21 cellular contexts compared by ENCODE assay signal in genomic region chr6:170376386-170377084, GRCh38.
DNase-seq lines count a peak whose midpoint lies in the region; ATAC-seq and TF ChIP-seq lines count a peak whose summit lies in the region.
"Had no signal": no experiment of that assay in that cellular context is flagged by ENCODE, and none has a peak within 500 bp of the region (broad histone marks: within the 10 kb centered on the region; RNA-seq: fewer than 3 reads in every experiment).

No MANE protein-coding gene starts in this region.

- H3K4me1 Mint-ChIP-seq in activated naive CD8-positive, alpha-beta T cell treated with anti-CD3 and anti-CD28 coated beads, Interleukin-2, amount 10 ng/mL, durations not matched to agents 7 days and 5 days, result peaks cover 31% of the 10 kb centered on the region
- peaks cover 1% of the 10 kb centered on the region for H3K4me1 Mint-ChIP-seq in neural crest cell

- H3K4me3 Mint-ChIP-seq in activated naive CD8-positive, alpha-beta T cell treated with anti-CD3 and anti-CD28 coated beads, Interleukin-2, amount 10 ng/mL, durations not matched to agents 7 days and 5 days, result no peak overlapping the region
- no peak overlapping the region for H3K4me3 Mint-ChIP-seq in neural crest cell
- H3K4me3 Mint-ChIP-seq: nephron; stimulated activated effector memory CD8-positive, alpha-beta T cell treated with anti-CD3 and anti-CD28 coated beads, Interleukin-12 subunit alpha, Interleukin-12 subunit beta, amount 100 ng/mL, for 72 hours had no signal

- POLR2A ChIA-PET in activated naive CD8-positive, alpha-beta T cell treated with anti-CD3 and anti-CD28 coated beads, Interleukin-2, amount 10 ng/mL, durations not matched to agents 7 days and 5 days (lab: Charles Lee), result no interaction called here

- no peaks in the 10 kb centered on the region for H3K27me3 Mint-ChIP-seq in activated naive CD8-positive, alpha-beta T cell treated with anti-CD3 and anti-CD28 coated beads, Interleukin-2, amount 10 ng/mL, durations not matched to agents 7 days and 5 days
- no peaks in the 10 kb centered on the region for H3K27me3 Mint-ChIP-seq in neural crest cell (ENCODE audit: low read depth)

- in situ Hi-C loops in G401 (cut with HindIII; ENCODE audit: low sequenced_read_pairs), result no loop called here

- peak overlapping the region; percentile 44 for H3K27ac Mint-ChIP-seq in activated naive CD8-positive, alpha-beta T cell treated with anti-CD3 and anti-CD28 coated beads, Interleukin-2, amount 10 ng/mL, durations not matched to agents 7 days and 5 days
- H3K27ac Mint-ChIP-seq in neural crest cell (ENCODE audit: unreplicated experiment), result peak overlapping the region; percentile 45
- H3K27ac Mint-ChIP-seq: nephron; stimulated activated effector memory CD8-positive, alpha-beta T cell treated with anti-CD3 and anti-CD28 coated beads, Interleukin-12 subunit alpha, Interleukin-12 subunit beta, amount 100 ng/mL, for 72 hours had no signal

- no peaks in the 10 kb centered on the region for H3K9me3 Mint-ChIP-seq in activated naive CD8-positive, alpha-beta T cell treated with anti-CD3 and anti-CD28 coated beads, Interleukin-2, amount 10 ng/mL, durations not matched to agents 7 days and 5 days
- H3K9me3 Mint-ChIP-seq in neural crest cell, result no peaks in the 10 kb centered on the region
- H3K9me3 Mint-ChIP-seq: nephron; stimulated activated effector memory CD8-positive, alpha-beta T cell treated with anti-CD3 and anti-CD28 coated beads, Interleukin-12 subunit alpha, Interleukin-12 subunit beta, amount 100 ng/mL, for 72 hours had no signal

- H3K36me3 Mint-ChIP-seq in activated naive CD8-positive, alpha-beta T cell treated with anti-CD3 and anti-CD28 coated beads, Interleukin-2, amount 10 ng/mL, durations not matched to agents 7 days and 5 days, result peaks cover 11% of the 10 kb centered on the region
- no peaks in the 10 kb centered on the region for H3K36me3 Mint-ChIP-seq in neural crest cell (ENCODE audit: low read depth)

- DNase-seq in NCI-H1694 treated with DMSO at 0.1 percent for 48 hours (lab: John Stamatoyannopoulos, UW), result peak; percentile 12
- no peak for DNase-seq in NCI-H1694 (lab: John Stamatoyannopoulos, UW)
- peak; percentile 25 for DNase-seq in G401 (ENCODE audit: low spot score)
- no peak for DNase-seq in activated naive CD8-positive, alpha-beta T cell treated with anti-CD3 and anti-CD28 coated beads, Interleukin-2, amount 10 ng/mL, durations not matched to agents 7 days and 5 days
- DNase-seq in neural crest cell (ENCODE audit: low read depth, low spot score), result no peak
- DNase-seq in OCI-M1 (lab: John Stamatoyannopoulos, UW), result no peak
- no peak for DNase-seq in GM03348 (ENCODE audit: low spot score)
- DNase-seq: 8988T; activated CD4-positive, alpha-beta T cell treated with anti-CD3 and anti-CD28 coated beads, Interleukin-2, amount 50 U/mL, for 48 hours; activated naive CD4-positive, alpha-beta T cell treated with Interleukin-2 at 50 U/mL for 16 hours; AML-193; Caco-2; NCI-H446 treated with DMSO at 0.1 percent for 48 hours; psoas muscle; RPMI8226; stimulated activated CD4-positive, alpha-beta T cell treated with anti-CD3 and anti-CD28 coated beads, Interleukin-1b, Interleukin-23, amount 100 ng/mL, for 48 hours; WERI-Rb-1 had no signal

- no peak for ATAC-seq in activated naive CD8-positive, alpha-beta T cell treated with anti-CD3 and anti-CD28 coated beads, Interleukin-2, amount 10 ng/mL, durations not matched to agents 7 days and 5 days (ENCODE audit: low read depth)
- no peak for ATAC-seq in HG02981 (IDR thresholded peaks at IDR 0.05; ENCODE audit: unreplicated experiment)
- ATAC-seq: left lobe of liver; psoas muscle; stimulated activated effector memory CD8-positive, alpha-beta T cell treated with anti-CD3 and anti-CD28 coated beads, Interleukin-12 subunit alpha, Interleukin-12 subunit beta, amount 100 ng/mL, for 72 hours had no signal

- TF ChIP-seq CTCF in neural crest cell (conservative IDR thresholded peaks at IDR 0.05), result no peak

Comparison
In these comparisons a context has a peak if more than half of its experiments do, and no peak if none do; other contexts are left out.
1. DNase-seq: peak in NCI-H1694 treated with DMSO at 0.1 percent for 48 hours (single experiment) and G401 (single experiment); none in NCI-H1694 (single experiment), activated naive CD8-positive, alpha-beta T cell treated with anti-CD3 and anti-CD28 coated beads, Interleukin-2, amount 10 ng/mL, durations not matched to agents 7 days and 5 days (single experiment), neural crest cell (single experiment), OCI-M1 (single experiment) and GM03348 (single experiment).